ENCODE assay signal across 34 cellular contexts in genomic region chr10:66257801-66258200, GRCh38.
"Had no signal": no experiment of that assay in that cellular context is flagged by ENCODE, and none has a peak within 500 bp of the region (broad histone marks: within the 10 kb centered on the region; RNA-seq: fewer than 3 reads in every experiment).

No MANE protein-coding gene starts in this region.

- DNase-seq: Kasumi-1, KG1, MG63, MV-4-11, NCI-H1048, NCI-H1092, NCI-H1092 treated with DMSO at 0.1 percent for 48 hours, NCI-H1105, NCI-H1105 treated with DMSO at 0.1 percent for 48 hours, NCI-H1417, NCI-H1417 treated with DMSO at 0.1 percent for 48 hours, NCI-H1436, NCI-H1436 treated with DMSO at 0.1 percent for 48 hours, NCI-H146, NCI-H1694, NCI-H1694 treated with DMSO at 0.1 percent for 48 hours, NCI-H187, NCI-H187 treated with DMSO at 0.1 percent for 48 hours, NCI-H1930, NCI-H2029, NCI-H2029 treated with DMSO at 0.1 percent for 48 hours, NCI-H2081, NCI-H2081 treated with DMSO at 0.1 percent for 48 hours, NCI-H2107, NCI-H2171, NCI-H2171 treated with DMSO at 0.1 percent for 48 hours, NCI-H2227 treated with DMSO at 0.1 percent for 48 hours, NCI-H226, NCI-H345, NCI-H446, NCI-H446 treated with DMSO at 0.1 percent for 48 hours, NCI-H510A, NCI-H510A treated with DMSO at 0.1 percent for 48 hours had no signal

- H3K4me2 ChIP-seq: KMS-11 had no signal

- H3K9me3 ChIP-seq: MG63 had no signal

- H3K27ac ChIP-seq: KMS-11 had no signal

- H3K9ac ChIP-seq: KMS-11 had no signal

- H3K4me3 ChIP-seq: MG63 had no signal

- H3K27me3 ChIP-seq: MG63 had no signal

- H3K36me3 ChIP-seq: MG63 had no signal
